Comparison of ENCODE assay signal across 8 cellular contexts in the genomic region with DNA sequence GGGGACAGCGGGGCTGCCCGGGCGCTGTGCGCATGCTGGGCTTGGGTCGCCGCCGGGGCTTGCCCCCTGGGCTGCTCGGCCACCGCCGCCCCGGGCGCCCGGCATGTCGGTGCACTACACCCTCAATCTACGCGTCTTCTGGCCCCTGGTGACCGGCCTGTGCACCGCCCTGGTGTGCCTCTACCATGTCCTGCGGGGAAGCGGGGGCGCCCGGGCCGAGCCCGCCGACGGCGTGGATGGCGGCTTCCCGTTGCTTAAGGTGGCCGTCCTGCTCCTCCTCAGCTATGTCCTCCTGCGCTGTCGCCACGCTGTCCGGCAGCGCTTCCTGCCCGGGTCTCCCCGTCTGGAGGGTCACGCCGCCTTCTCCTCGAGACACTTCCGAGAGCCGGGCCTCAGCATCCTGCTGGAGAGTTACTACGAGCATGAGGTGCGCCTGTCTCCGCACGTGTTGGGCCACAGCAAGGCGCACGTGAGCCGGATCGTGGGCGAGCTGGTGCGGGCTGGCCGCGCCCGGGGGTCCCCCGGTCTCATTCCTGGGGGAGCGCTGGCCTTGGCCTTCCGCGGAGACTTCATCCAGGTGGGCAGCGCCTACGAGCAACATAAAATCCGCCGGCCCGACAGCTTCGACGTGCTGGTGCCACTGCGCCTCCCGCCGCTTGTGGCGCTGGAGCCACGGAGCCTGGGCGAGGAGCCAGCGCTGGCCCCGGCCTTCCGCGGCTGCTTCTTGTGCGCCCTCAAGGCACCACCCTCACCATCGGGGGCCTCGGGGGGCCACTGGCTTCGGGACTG. TPM values are rescaled to one million over a fixed set of nuclear protein-coding genes. Genes with fewer than 3 reads are reported as not detected.
DNase-seq lines count a peak whose midpoint lies in the region; ATAC-seq and TF ChIP-seq lines count a peak whose summit lies in the region.

No MANE protein-coding gene starts in this region.

- peak; percentile 16 for ATAC-seq in IMR-90 (ENCODE audit: low read depth)
- peak; percentile 57 for ATAC-seq in stimulated activated memory B cell treated with anti-CD40 and anti-IgM and Interleukin-4, amounts not matched to agents 10 μg/mL and 1 μg/mL and 100 μg/mL, for 72 hours
- no peak for ATAC-seq in HG03457 (IDR thresholded peaks at IDR 0.05; ENCODE audit: unreplicated experiment)

- peaks cover 26% of the 10 kb centered on the region for H3K4me1 ChIP-seq in IMR-90 (ENCODE audit: control insufficient read depth, insufficient read depth, low read length)

- peak overlapping the region; percentile 97 for H2AFZ ChIP-seq in IMR-90 (replicated peaks; ENCODE audit: low read length, poor library complexity)

- H3K23ac ChIP-seq in IMR-90 (ENCODE audit: low read depth, low read length), result peak overlapping the region; percentile 52

- H3K79me1 ChIP-seq in IMR-90 (ENCODE audit: low read depth in 1 of 2, low read length in 2 of 2), result peaks cover 0 to 42% of the 10 kb centered on the region in 2 experiments; a peak in 2 of 4 replicates

- no peak for TF ChIP-seq CTCF in IMR-90 (conservative IDR thresholded peaks at IDR 0.05; ENCODE audit: low read depth, low read length)
- TF ChIP-seq CTCF in MCF 10A (IDR thresholded peaks at IDR 0.05; ENCODE audit: unreplicated experiment), result peak; percentile 9

- H3K9me3 ChIP-seq in IMR-90 (ENCODE audit: control insufficient read depth, insufficient read depth, low read length), result no peaks in the 10 kb centered on the region

- POLR2A ChIA-PET in IMR-90 (lab: Charles Lee; ENCODE audit: unreplicated experiment), result no interaction called here
- POLR2A ChIA-PET in MCF 10A (lab: Yijun Ruan, JAX), result interaction anchor here (0.6 to 13.5 kb wide), 10 partner anchors 8 to 323 kb away, joined by 3 to 298 read pairs (median 4); no protein-coding TSS in a partner anchor

- H4K20me1 ChIP-seq in IMR-90 (ENCODE audit: insufficient read depth, low read length), result peaks cover 32% of the 10 kb centered on the region

- dilution Hi-C loops in IMR-90 (cut with HindIII; ENCODE audit: low sequenced_read_pairs, unreplicated experiment), result no loop called here

- TF ChIP-seq RAD21 in IMR-90 (IDR thresholded peaks at IDR 0.05; ENCODE audit: low read length), result 0 out of 2 replicates have a peak, but pooled peaks have one; percentile 0

- peak overlapping the region; percentile 95 for H3K27ac ChIP-seq in IMR-90 (ENCODE audit: insufficient read depth, low read length)

- in situ Hi-C loops in IMR-90 (cut with MboI; ENCODE audit: low sequenced_read_pairs), result loop anchor here (25.0 kb wide), 2 partner anchors 598 to 773 kb away; partner anchors contain the start of genes GPRC5B, IQCK and KNOP1

- no peaks in the 10 kb centered on the region for H3K27me3 ChIP-seq in IMR-90 (ENCODE audit: control insufficient read depth, insufficient read depth, low read length)

- H3K56ac ChIP-seq in IMR-90 (ENCODE audit: extremely low read depth, insufficient read depth, low read length), result no peak overlapping the region

- peak overlapping the region; percentile 69 for H3K4me3 ChIP-seq in IMR-90 (ENCODE audit: insufficient read depth, low read depth, low read length)

- H3K14ac ChIP-seq in IMR-90 (replicated peaks; ENCODE audit: low read depth, low read length), result peak overlapping the region; percentile 74

- peak overlapping the region; percentile 84 for H3K9ac ChIP-seq in IMR-90 (ENCODE audit: low read depth, low read length)

- CTCF ChIA-PET in IMR-90 (lab: Yijun Ruan, JAX) (interaction anchor here (0.6 to 1.4 kb wide), 6 partner anchors 16 to 240 kb away, joined by 3 to 6 read pairs (median 5); no protein-coding TSS in a partner anchor), MCF 10A (lab: Yijun Ruan, JAX) (interaction anchor here (0.8 to 1.5 kb wide), 5 partner anchors 9 to 69 kb away, joined by 3 to 7 read pairs (median 4); no protein-coding TSS in a partner anchor)

- H2AK9ac ChIP-seq in IMR-90 (replicated peaks; ENCODE audit: low read depth, low read length, poor library complexity), result peak overlapping the region; percentile 92

- peaks cover 16% of the 10 kb centered on the region for H3K36me3 ChIP-seq in IMR-90 (ENCODE audit: control insufficient read depth, insufficient read depth, low read length)

- H2BK15ac ChIP-seq in IMR-90 (ENCODE audit: low read depth, low read length), result no peak overlapping the region

- 2% methylated on average over 57 of the region's 80 CpGs; no CpG with 5 or more reads in 1 of the 2 experiments for WGBS in IMR-90 (ENCODE audit: extremely low coverage in 2 of 2, insufficient read length in 1 of 2), 2 experiments

- H2AK5ac ChIP-seq in IMR-90 (ENCODE audit: low read depth, low read length), result peak overlapping the region; percentile 91

- H4K91ac ChIP-seq in IMR-90 (ENCODE audit: insufficient read depth, low read depth, low read length), result peak overlapping the region; percentile 78

- DNase-seq in DMS53 (lab: John Stamatoyannopoulos, UW) (peak; percentile 48), DMS53 treated with DMSO at 0.1 percent for 48 hours (lab: John Stamatoyannopoulos, UW; ENCODE audit: unreplicated experiment) (no peak), IMR-90 (peak; percentile 68), MCF 10A (ENCODE audit: unreplicated experiment) (peak; percentile 65), iPS-NIHi7 (ENCODE audit: extremely low spot score) (peak; percentile 53), NCI-H1105 treated with DMSO at 0.1 percent for 48 hours (lab: John Stamatoyannopoulos, UW) (no peak)

- peaks cover 32% of the 10 kb centered on the region for H3K4me1 Mint-ChIP-seq in MCF 10A (ENCODE audit: insufficient read depth, unreplicated experiment)
- H3K4me1 Mint-ChIP-seq in stimulated activated memory B cell treated with anti-CD40 and anti-IgM and Interleukin-4, amounts not matched to agents 10 μg/mL and 1 μg/mL and 100 μg/mL, for 72 hours, result peaks cover 53% of the 10 kb centered on the region

- no peak overlapping the region for H2BK20ac ChIP-seq in IMR-90 (ENCODE audit: low read depth, low read length)

- H3K27me3 Mint-ChIP-seq in MCF 10A (ENCODE audit: insufficient read depth, unreplicated experiment), result no peaks in the 10 kb centered on the region
- peaks cover 8% of the 10 kb centered on the region for H3K27me3 Mint-ChIP-seq in stimulated activated memory B cell treated with anti-CD40 and anti-IgM and Interleukin-4, amounts not matched to agents 10 μg/mL and 1 μg/mL and 100 μg/mL, for 72 hours

- peak overlapping the region; percentile 92 for H3K4ac ChIP-seq in IMR-90 (ENCODE audit: low read depth, low read length)

- peak overlapping the region; percentile 84 for H3K4me3 Mint-ChIP-seq in MCF 10A (ENCODE audit: unreplicated experiment)
- peak overlapping the region; percentile 91 for H3K4me3 Mint-ChIP-seq in stimulated activated memory B cell treated with anti-CD40 and anti-IgM and Interleukin-4, amounts not matched to agents 10 μg/mL and 1 μg/mL and 100 μg/mL, for 72 hours

- H3K36me3 Mint-ChIP-seq in MCF 10A (ENCODE audit: insufficient read depth, unreplicated experiment), result peaks cover 11% of the 10 kb centered on the region
- peaks cover 19% of the 10 kb centered on the region for H3K36me3 Mint-ChIP-seq in stimulated activated memory B cell treated with anti-CD40 and anti-IgM and Interleukin-4, amounts not matched to agents 10 μg/mL and 1 μg/mL and 100 μg/mL, for 72 hours

- peak overlapping the region; percentile 30 for H2BK120ac ChIP-seq in IMR-90 (ENCODE audit: low read depth, low read length)

- H3K9me3 Mint-ChIP-seq in MCF 10A (ENCODE audit: unreplicated experiment), result no peaks in the 10 kb centered on the region
- no peaks in the 10 kb centered on the region for H3K9me3 Mint-ChIP-seq in stimulated activated memory B cell treated with anti-CD40 and anti-IgM and Interleukin-4, amounts not matched to agents 10 μg/mL and 1 μg/mL and 100 μg/mL, for 72 hours

- H3K4me2 ChIP-seq in IMR-90 (ENCODE audit: low read depth, low read length), result peak overlapping the region; percentile 84

- intact Hi-C loops in IMR-90 (cut with micrococcal nuclease) (loop anchor here (5.0 kb wide), 1 partner anchor 408 kb away; the partner anchor contains the start of genes CCP110 and GDE1), MCF 10A (cut with micrococcal nuclease) (loop anchor here (10.0 kb wide), 1 partner anchor 170 kb away; the partner anchor contains the start of gene CLEC19A)

- peak overlapping the region; percentile 26 to 58; a peak in 3 of 4 replicates for H4K8ac ChIP-seq in IMR-90 (ENCODE audit: low read depth in 2 of 2, low read length in 2 of 2)

- H3K27ac Mint-ChIP-seq in MCF 10A (ENCODE audit: low read depth, unreplicated experiment), result peak overlapping the region; percentile 95
- H3K27ac Mint-ChIP-seq in stimulated activated memory B cell treated with anti-CD40 and anti-IgM and Interleukin-4, amounts not matched to agents 10 μg/mL and 1 μg/mL and 100 μg/mL, for 72 hours, result peak overlapping the region; percentile 93

- TF ChIP-seq POLR2A in IMR-90 (IDR thresholded peaks at IDR 0.05; ENCODE audit: low read depth, low read length), result no peak

- H2BK5ac ChIP-seq in IMR-90 (ENCODE audit: low read depth, low read length, poor library complexity, severe bottlenecking), result peak overlapping the region; percentile 88

- 0 out of 2 replicates have a peak, but pooled peaks cover 4% of the 10 kb centered on the region for H3K9me1 ChIP-seq in IMR-90 (ENCODE audit: insufficient read depth, low read length)

- BruUV-seq in IMR-90 (replicated peaks; lab: Mats Ljungman, UMichigan) (no TSS peak), MCF 10A (replicated peaks; lab: Mats Ljungman, UMichigan) (no TSS peak)

- peak overlapping the region; percentile 74 for H4K5ac ChIP-seq in IMR-90 (ENCODE audit: low read depth, low read length)

- H3K18ac ChIP-seq in IMR-90 (ENCODE audit: low read depth, low read length), result peak overlapping the region; percentile 51; the same call in 1 of the 2 replicates

TF ChIP-seq in IMR-90, 13 proteins besides CTCF, POLR2A, EP300 and RAD21 (continues in another document):
- TF ChIP-seq SMC3 (IDR thresholded peaks at IDR 0.05; ENCODE audit: low read depth, low read length), result no peak
- no peak for TF ChIP-seq FOS (IDR thresholded peaks at IDR 0.05; ENCODE audit: low read depth, low read length)
- 0 out of 2 replicates have a peak, but pooled peaks have one; percentile 66 for TF ChIP-seq MXI1 (IDR thresholded peaks at IDR 0.05; ENCODE audit: borderline replicate concordance, low read depth, low read length)

RNA-seq across cellular contexts. Expression of gene ITPRIPL2, which starts 0.8 kb away (rescaled TPM):
- 11.1 and 15.0 TPM in 2 replicates for total RNA-seq in IMR-90 (2012; rRNA removed)
- 9.2 and 10.1 TPM in 2 replicates for polyA plus RNA-seq in IMR-90 (2012; rRNA removed)
- 5.2 and 16.1 TPM in 2 replicates for polyA plus RNA-seq in IMR-90 (2012; cell fraction: cytosol; rRNA removed)
- 6.1 and 13.7 TPM in 2 replicates for polyA plus RNA-seq in IMR-90 (2012; cell fraction: nucleus; rRNA removed; ENCODE audit: low replicate concordance)
- 49.3 and 53.7 TPM in 2 replicates for total RNA-seq in MCF 10A (2022)

RNA-seq across cellular contexts. Expression of gene COQ7, which starts 47.1 kb away (rescaled TPM):
- total RNA-seq in IMR-90 (2012; rRNA removed), result 10.9 and 15.0 TPM in 2 replicates
- 9.4 and 13.6 TPM in 2 replicates for polyA plus RNA-seq in IMR-90 (2012; rRNA removed)
- polyA plus RNA-seq in IMR-90 (2012; cell fraction: cytosol; rRNA removed), result 9.4 and 10.0 TPM in 2 replicates
- 5.1 and 17.6 TPM in 2 replicates for polyA plus RNA-seq in IMR-90 (2012; cell fraction: nucleus; rRNA removed; ENCODE audit: low replicate concordance)
- total RNA-seq in MCF 10A (2022), result 19.0 and 21.4 TPM in 2 replicates

RNA-seq across cellular contexts. Expression of gene SYT17, which starts 53.5 kb away (rescaled TPM):
- total RNA-seq in IMR-90 (2012; rRNA removed) (not detected in 2 replicates), MCF 10A (2022) (not detected in 2 replicates)
- not detected in 2 replicates for polyA plus RNA-seq in IMR-90 (2012; rRNA removed)
- 0.05 and 0.57 TPM in 2 replicates for polyA plus RNA-seq in IMR-90 (2012; cell fraction: cytosol; rRNA removed)
- 0.22 and 0.24 TPM in 2 replicates for polyA plus RNA-seq in IMR-90 (2012; cell fraction: nucleus; rRNA removed; ENCODE audit: low replicate concordance)

Comparison
In these comparisons a context has a peak if more than half of its experiments do, and no peak if none do; other contexts are left out.
1. DNase-seq: peak in DMS53 (single experiment), IMR-90 (single experiment), MCF 10A (single experiment) and iPS-NIHi7 (single experiment); none in DMS53 treated with DMSO at 0.1 percent for 48 hours (single experiment) and NCI-H1105 treated with DMSO at 0.1 percent for 48 hours (single experiment).